11 cellular contexts compared by ENCODE assay signal in genomic region chr11:117198613-117199012, GRCh38. TPM values are rescaled to one million over a fixed set of nuclear protein-coding genes. Genes with fewer than 3 reads are reported as not detected.
DNase-seq lines count a peak whose midpoint lies in the region; ATAC-seq and TF ChIP-seq lines count a peak whose summit lies in the region.
"Had no signal": no experiment of that assay in that cellular context is flagged by ENCODE, and none has a peak within 500 bp of the region (broad histone marks: within the 10 kb centered on the region; RNA-seq: fewer than 3 reads in every experiment).

No MANE protein-coding gene starts in this region.

- H3K27me3 ChIP-seq in PC-3 (ENCODE audit: low read length): no peaks in the 10 kb centered on the region
- H3K27me3 ChIP-seq in endodermal cell (ENCODE audit: control insufficient read depth, insufficient read depth, low read length, poor library complexity, severe bottlenecking): no peaks in the 10 kb centered on the region
- no peaks in the 10 kb centered on the region for H3K27me3 ChIP-seq in testis

- CTCF ChIA-PET in PC-3 (lab: Charles Lee): no interaction called here

- peak overlapping the region; percentile 20; the same call in 1 of the 2 replicates for H3K4me2 ChIP-seq in PC-3 (ENCODE audit: low read length)

- peaks cover 27% of the 10 kb centered on the region for H3K36me3 Mint-ChIP-seq in endodermal cell (ENCODE audit: low read depth)

- peak overlapping the region; percentile 64 for H3K4me3 Mint-ChIP-seq in endodermal cell
- H3K4me3 Mint-ChIP-seq: activated naive CD4-positive, alpha-beta T cell treated with anti-CD3 and anti-CD28 coated beads for 36 hours had no signal

- no peaks in the 10 kb centered on the region for H4K20me1 ChIP-seq in PC-3 (ENCODE audit: low read length)

- POLR2A ChIA-PET in PC-3 (lab: Charles Lee; ENCODE audit: unreplicated experiment): no interaction called here

- H3K9me3 ChIP-seq in PC-3 (ENCODE audit: low read length): no peaks in the 10 kb centered on the region
- no peaks in the 10 kb centered on the region for H3K9me3 ChIP-seq in endodermal cell (ENCODE audit: control insufficient read depth, low read length)
- no peaks in the 10 kb centered on the region for H3K9me3 ChIP-seq in mesodermal cell (ENCODE audit: control insufficient read depth, low read length)
- no peaks in the 10 kb centered on the region for H3K9me3 ChIP-seq in testis

- H3K27me3 Mint-ChIP-seq in endodermal cell (ENCODE audit: insufficient read depth): no peaks in the 10 kb centered on the region

- 62% methylated on average over 4 of the region's 4 CpGs; no CpG with 5 or more reads in 1 of the 2 experiments for WGBS in endodermal cell (ENCODE audit: insufficient coverage in 1 of 2, insufficient read length in 1 of 2), 2 experiments
- WGBS in mesodermal cell (ENCODE audit: insufficient coverage in 2 of 2), 2 experiments: 67 to 100% methylated on average over 1 of the region's 4 CpGs
- WGBS in testis, 2 donors: 65 to 72% methylated on average over 4 of the region's 4 CpGs

- no peak overlapping the region for H2AFZ ChIP-seq in PC-3 (ENCODE audit: low read length)

- no peaks in the 10 kb centered on the region for H3F3A ChIP-seq in PC-3 (ENCODE audit: low read length, unreplicated experiment)

- H3K27ac ChIP-seq in PC-3 (ENCODE audit: low read length) (no peak overlapping the region), endodermal cell (ENCODE audit: low read depth, low read length) (peak overlapping the region; percentile 59), mesodermal cell (ENCODE audit: low read depth, low read length, severe bottlenecking) (peak overlapping the region; percentile 83), testis (peak overlapping the region; percentile 21 to 91)

- intact Hi-C loops in PC-3 (cut with micrococcal nuclease) (no loop called here), testis (cut with DNase I; ENCODE audit: low total_unique reads) (no loop called here)

- no peaks in the 10 kb centered on the region for H3K9me2 ChIP-seq in PC-3 (replicated peaks; ENCODE audit: low read length)

- ATAC-seq in PC-3 (no peak; the same call in 1 of the 2 replicates), GM21381 (IDR thresholded peaks at IDR 0.05; ENCODE audit: unreplicated experiment) (no peak), HG02973 (IDR thresholded peaks at IDR 0.05; ENCODE audit: unreplicated experiment) (no peak)

- BruUV-seq in PC-3 (replicated peaks; lab: Mats Ljungman, UMichigan): no TSS peak

- no peak overlapping the region for H3K4me3 ChIP-seq in PC-3 (ENCODE audit: low read length)
- peak overlapping the region; percentile 88 for H3K4me3 ChIP-seq in endodermal cell (ENCODE audit: low read length)
- peak overlapping the region; percentile 51 for H3K4me3 ChIP-seq in mesodermal cell (ENCODE audit: extremely low read depth, insufficient read depth, low read length, poor library complexity, severe bottlenecking)
- H3K4me3 ChIP-seq in testis: peak overlapping the region in 1 of 2 donors; percentile 47

- no peak overlapping the region for H3K9ac ChIP-seq in PC-3 (ENCODE audit: low read length)
- H3K9ac ChIP-seq in endodermal cell (ENCODE audit: extremely low read depth, low read length, poor library complexity, severe bottlenecking): peak overlapping the region; percentile 86

- TF ChIP-seq CTCF in PC-3 (conservative IDR thresholded peaks at IDR 0.05; ENCODE audit: low read depth, low read length): no peak
- TF ChIP-seq CTCF in endodermal cell (conservative IDR thresholded peaks at IDR 0.05): no peak
- TF ChIP-seq CTCF in testis (IDR thresholded peaks at IDR 0.05): no peak

- H3K79me2 ChIP-seq in PC-3 (ENCODE audit: low read length): no peaks in the 10 kb centered on the region

- no peaks in the 10 kb centered on the region for H3K9me3 Mint-ChIP-seq in endodermal cell
- H3K9me3 Mint-ChIP-seq: activated naive CD4-positive, alpha-beta T cell treated with anti-CD3 and anti-CD28 coated beads for 36 hours had no signal

- no peak for TF ChIP-seq POLR2A in testis (IDR thresholded peaks at IDR 0.05)

- peak overlapping the region; percentile 88 for H3K27ac Mint-ChIP-seq in endodermal cell
- H3K27ac Mint-ChIP-seq: activated naive CD4-positive, alpha-beta T cell treated with anti-CD3 and anti-CD28 coated beads for 36 hours had no signal

- no peak for DNase-seq in PC-3
- DNase-seq in endodermal cell: no peak
- DNase-seq in testis: no peak
- no peak for DNase-seq in activated CD8-positive, alpha-beta memory T cell treated with anti-CD3 and anti-CD28 coated beads for 24 hours
- no peak for DNase-seq in NCI-H1694 (lab: John Stamatoyannopoulos, UW)
- DNase-seq: activated CD4-positive, CD25-positive, alpha-beta regulatory T cell treated with anti-CD3 and anti-CD28 coated beads, Interleukin-2, amount 50 U/mL, for 72 hours; activated naive CD4-positive, alpha-beta T cell treated with anti-CD3 and anti-CD28 coated beads for 36 hours; NCI-H2029 treated with DMSO at 0.1 percent for 48 hours had no signal

- H3K4me1 ChIP-seq in PC-3 (ENCODE audit: insufficient read depth, low read length) (peaks cover 5% of the 10 kb centered on the region; the same call in 1 of the 2 replicates), endodermal cell (ENCODE audit: control insufficient read depth, insufficient read depth, low read length) (peaks cover 13% of the 10 kb centered on the region), mesodermal cell (ENCODE audit: control insufficient read depth, insufficient read depth, low read length, poor library complexity, severe bottlenecking) (peaks cover 39% of the 10 kb centered on the region), testis (peaks cover 9% of the 10 kb centered on the region)

- H3K36me3 ChIP-seq in PC-3 (ENCODE audit: low read depth, low read length): no peaks in the 10 kb centered on the region
- peaks cover 23% of the 10 kb centered on the region for H3K36me3 ChIP-seq in endodermal cell (ENCODE audit: control insufficient read depth, insufficient read depth, low read length)
- peaks cover 32% of the 10 kb centered on the region for H3K36me3 ChIP-seq in mesodermal cell (ENCODE audit: control insufficient read depth, insufficient read depth, low read length)
- no peaks in the 10 kb centered on the region for H3K36me3 ChIP-seq in testis (ENCODE audit: low read depth, missing control alignments)

- peaks cover 37% of the 10 kb centered on the region for H3K4me1 Mint-ChIP-seq in endodermal cell

RNA-seq across cellular contexts. Expression of gene TAGLN, which starts 0.6 kb away (rescaled TPM):
- 8.0 and 10.3 TPM in 2 replicates for total RNA-seq in PC-3 (2014; rRNA removed)
- 100 to 1,000 TPM; 228 to 412 TPM for total RNA-seq in endodermal cell
- 375 TPM for polyA plus RNA-seq in endodermal cell (2013, experiment 1 of 2)
- 542 TPM for polyA plus RNA-seq in endodermal cell (2013, experiment 2 of 2)
- 696 TPM for polyA plus RNA-seq in mesodermal cell (2013, experiment 1 of 2)
- 449 TPM for polyA plus RNA-seq in mesodermal cell (2013, experiment 2 of 2)
- 100 to 1,000 TPM; 167 to 187 TPM for total RNA-seq in testis
- polyA plus RNA-seq in testis (ENCODE audit: insufficient read depth, low read depth, low replicate concordance): 800 TPM

RNA-seq across cellular contexts. Expression of gene SIDT2, which starts 20.1 kb away (rescaled TPM):
- total RNA-seq in PC-3 (2014; rRNA removed): 13.6 and 22.7 TPM in 2 replicates
- total RNA-seq in endodermal cell: 10 to 100 TPM; 39.3 to 43.0 TPM
- 23.7 TPM for polyA plus RNA-seq in endodermal cell (2013, experiment 1 of 2)
- 21.9 TPM for polyA plus RNA-seq in endodermal cell (2013, experiment 2 of 2)
- 24.4 TPM for polyA plus RNA-seq in mesodermal cell (2013, experiment 1 of 2)
- polyA plus RNA-seq in mesodermal cell (2013, experiment 2 of 2): 22.4 TPM
- 100 to 1,000 TPM in 1 of 2 donors, 10 to 100 TPM in 1; 93.8 to 129 TPM for total RNA-seq in testis
- 69.5 TPM for polyA plus RNA-seq in testis (ENCODE audit: insufficient read depth, low read depth, low replicate concordance)

RNA-seq across cellular contexts. Expression of gene PCSK7, which starts 33.3 kb away (rescaled TPM):
- total RNA-seq in PC-3 (2014; rRNA removed): 43.6 and 55.1 TPM in 2 replicates
- total RNA-seq in endodermal cell: 10 to 100 TPM; 56.5 to 58.6 TPM
- polyA plus RNA-seq in endodermal cell (2013, experiment 1 of 2): 27.4 TPM
- polyA plus RNA-seq in endodermal cell (2013, experiment 2 of 2): 21.1 TPM
- 24.7 TPM for polyA plus RNA-seq in mesodermal cell (2013, experiment 1 of 2)
- polyA plus RNA-seq in mesodermal cell (2013, experiment 2 of 2): 23.8 TPM
- 10 to 100 TPM; 57.7 to 66.5 TPM for total RNA-seq in testis
- polyA plus RNA-seq in testis (ENCODE audit: insufficient read depth, low read depth, low replicate concordance): 52.0 TPM

RNA-seq across cellular contexts. Expression of gene RNF214, which starts 33.9 kb away (rescaled TPM):
- total RNA-seq in PC-3 (2014; rRNA removed): 7.4 TPM in 2 replicates
- total RNA-seq in endodermal cell: 10 to 100 TPM; 46.4 to 51.1 TPM
- polyA plus RNA-seq in endodermal cell (2013, experiment 1 of 2): 35.7 TPM
- polyA plus RNA-seq in endodermal cell (2013, experiment 2 of 2): 37.2 TPM
- polyA plus RNA-seq in mesodermal cell (2013, experiment 1 of 2): 34.0 TPM
- 31.0 TPM for polyA plus RNA-seq in mesodermal cell (2013, experiment 2 of 2)
- total RNA-seq in testis: 10 to 100 TPM; 37.8 to 48.9 TPM
- polyA plus RNA-seq in testis (ENCODE audit: insufficient read depth, low read depth, low replicate concordance): 44.9 TPM

RNA-seq across cellular contexts. Expression of gene PAFAH1B2, which starts 54.5 kb away (rescaled TPM):
- total RNA-seq in PC-3 (2014; rRNA removed) (88.6 and 91.6 TPM in 2 replicates), endodermal cell (100 to 1,000 TPM; 114 to 115 TPM), testis (100 to 1,000 TPM; 150 to 156 TPM)
- 70.0 TPM for polyA plus RNA-seq in endodermal cell (2013, experiment 1 of 2)
- 63.5 TPM for polyA plus RNA-seq in endodermal cell (2013, experiment 2 of 2)
- polyA plus RNA-seq in mesodermal cell (2013, experiment 1 of 2): 65.6 TPM
- polyA plus RNA-seq in mesodermal cell (2013, experiment 2 of 2): 65.0 TPM
- polyA plus RNA-seq in testis (ENCODE audit: insufficient read depth, low read depth, low replicate concordance): 66.5 TPM

Comparison
In these comparisons a context has a peak if more than half of its experiments do, and no peak if none do; other contexts are left out.
1. RNA of gene TAGLN, which starts 0.6 kb away (total RNA-seq): 228 to 412 TPM in endodermal cell and 167 to 187 TPM in testis; 8.0 to 10.3 TPM in PC-3; every median in the first group is over 10 times any median in the second.